ENCODE assay signal across 8 cellular contexts in genomic region chr19:8575467-8575997, GRCh38. TPM values are rescaled to one million over a fixed set of nuclear protein-coding genes. Genes with fewer than 3 reads are reported as not detected.
DNase-seq lines count a peak whose midpoint lies in the region; ATAC-seq lines count a peak whose summit lies in the region.

No MANE protein-coding gene starts in this region.

- H3K4me1 ChIP-seq in GM23248 (ENCODE audit: insufficient read depth) (peaks cover 19% of the 10 kb centered on the region), skeletal muscle tissue (ENCODE audit: control insufficient read depth in 3 of 3, insufficient read depth in 3 of 3, low read length in 3 of 3) (peaks cover 0 to 3% (median 0%) of the 10 kb centered on the region in 3 donors)

- H3K36me3 ChIP-seq in GM23248 (ENCODE audit: low read depth) (no peaks in the 10 kb centered on the region), skeletal muscle tissue (ENCODE audit: control insufficient read depth in 3 of 3, insufficient read depth in 3 of 3, low read length in 3 of 3) (no peaks in the 10 kb centered on the region)

- in situ Hi-C loops in GM23248 (cut with MboI): no loop called here

- H3K4me3 ChIP-seq in GM23248: peak overlapping the region; percentile 26; the same call in 1 of the 2 replicates
- H3K4me3 ChIP-seq in skeletal muscle tissue (ENCODE audit: low read length in 3 of 3): peak overlapping the region in 2 of 3 donors; percentile 43 to 51

- H3K79me2 ChIP-seq in GM23248 (ENCODE audit: insufficient read depth): no peaks in the 10 kb centered on the region

- H3K27me3 ChIP-seq in GM23248 (replicated peaks; ENCODE audit: insufficient read depth) (no peaks in the 10 kb centered on the region), skeletal muscle tissue (ENCODE audit: control insufficient read depth in 3 of 3, insufficient read depth in 3 of 3, low read length in 3 of 3) (peaks cover 6 to 23% (median 17%) of the 10 kb centered on the region in 3 donors)

- no peak overlapping the region for H3K9ac ChIP-seq in GM23248
- no peak overlapping the region for H3K9ac ChIP-seq in skeletal muscle tissue (ENCODE audit: low read depth in 1 of 3, low read length in 3 of 3)

- no peaks in the 10 kb centered on the region for H3K9me2 ChIP-seq in GM23248 (ENCODE audit: insufficient read depth)

- H3K9me3 ChIP-seq in GM23248 (ENCODE audit: low read depth) (no peaks in the 10 kb centered on the region), skeletal muscle tissue (ENCODE audit: control insufficient read depth in 3 of 3, low read length in 3 of 3) (no peaks in the 10 kb centered on the region)

- peak overlapping the region; percentile 48 for H3K4me2 ChIP-seq in GM23248 (ENCODE audit: unreplicated experiment)

- peaks cover 4% of the 10 kb centered on the region for H3F3A ChIP-seq in GM23248 (ENCODE audit: insufficient read depth)

- 0 out of 2 replicates have a peak overlapping the region, but pooled peaks have one; percentile 0 for H3K27ac ChIP-seq in GM23248
- H3K27ac ChIP-seq in skeletal muscle tissue (ENCODE audit: low read depth, low read length): no peak overlapping the region

- no peak for ATAC-seq in HG03378 (IDR thresholded peaks at IDR 0.05; ENCODE audit: unreplicated experiment)

- peak overlapping the region; percentile 52 for H2AFZ ChIP-seq in GM23248

- 26 to 29% methylated on average over 10 of the region's 10 CpGs for WGBS in GM23248 (ENCODE audit: low coverage in 1 of 2, low lambda C conversion rate in 2 of 2, missing lambda C conversion rate in 2 of 2), 2 experiments

- H4K20me1 ChIP-seq in GM23248 (ENCODE audit: insufficient read depth): no peaks in the 10 kb centered on the region

- DNase-seq in GM23248 (peak; percentile 65), T-helper 9 cell (peak; percentile 30), NCI-H1105 treated with DMSO at 0.1 percent for 48 hours (lab: John Stamatoyannopoulos, UW) (no peak), pons (ENCODE audit: low spot score) (no peak), kidney tubule cell (ENCODE audit: low spot score) (no peak)
- peak; percentile 70 for DNase-seq in central memory CD4-positive, alpha-beta T cell

RNA-seq across cellular contexts. Expression of gene MYO1F, which starts 1.7 kb away (rescaled TPM):
- 0.54 and 9.0 TPM in 2 replicates for total RNA-seq in GM23248 (2014; rRNA removed; shearing (Covaris generic))
- 1.1 and 1.6 TPM in 2 replicates for polyA plus RNA-seq in GM23248 (2016; fragmentation: Nextera tagmentation; extraction: Ambion mirVana)
- 7.8 TPM for total RNA-seq in skeletal muscle tissue

RNA-seq across cellular contexts. Expression of gene ADAMTS10, which starts 35.0 kb away (rescaled TPM):
- 12.2 and 12.9 TPM in 2 replicates for total RNA-seq in GM23248 (2014; rRNA removed; shearing (Covaris generic))
- 3.5 and 4.3 TPM in 2 replicates for polyA plus RNA-seq in GM23248 (2016; fragmentation: Nextera tagmentation; extraction: Ambion mirVana)
- 18.8 TPM for total RNA-seq in skeletal muscle tissue

RNA-seq across cellular contexts. Expression of gene NFILZ, which starts 54.9 kb away (rescaled TPM):
- total RNA-seq in GM23248 (2014; rRNA removed; shearing (Covaris generic)): not detected in 2 replicates
- polyA plus RNA-seq in GM23248 (2016; fragmentation: Nextera tagmentation; extraction: Ambion mirVana): not detected in 2 replicates
- not detected for total RNA-seq in skeletal muscle tissue

Comparison
In these comparisons a context has a peak if more than half of its experiments do, and no peak if none do; other contexts are left out.
1. DNase-seq: peak in GM23248 (single experiment), T-helper 9 cell (single experiment) and central memory CD4-positive, alpha-beta T cell (single experiment); none in NCI-H1105 treated with DMSO at 0.1 percent for 48 hours (single experiment), pons (single experiment) and kidney tubule cell (single experiment).